ENCODE assay signal across 8 cellular contexts in the genomic region with DNA sequence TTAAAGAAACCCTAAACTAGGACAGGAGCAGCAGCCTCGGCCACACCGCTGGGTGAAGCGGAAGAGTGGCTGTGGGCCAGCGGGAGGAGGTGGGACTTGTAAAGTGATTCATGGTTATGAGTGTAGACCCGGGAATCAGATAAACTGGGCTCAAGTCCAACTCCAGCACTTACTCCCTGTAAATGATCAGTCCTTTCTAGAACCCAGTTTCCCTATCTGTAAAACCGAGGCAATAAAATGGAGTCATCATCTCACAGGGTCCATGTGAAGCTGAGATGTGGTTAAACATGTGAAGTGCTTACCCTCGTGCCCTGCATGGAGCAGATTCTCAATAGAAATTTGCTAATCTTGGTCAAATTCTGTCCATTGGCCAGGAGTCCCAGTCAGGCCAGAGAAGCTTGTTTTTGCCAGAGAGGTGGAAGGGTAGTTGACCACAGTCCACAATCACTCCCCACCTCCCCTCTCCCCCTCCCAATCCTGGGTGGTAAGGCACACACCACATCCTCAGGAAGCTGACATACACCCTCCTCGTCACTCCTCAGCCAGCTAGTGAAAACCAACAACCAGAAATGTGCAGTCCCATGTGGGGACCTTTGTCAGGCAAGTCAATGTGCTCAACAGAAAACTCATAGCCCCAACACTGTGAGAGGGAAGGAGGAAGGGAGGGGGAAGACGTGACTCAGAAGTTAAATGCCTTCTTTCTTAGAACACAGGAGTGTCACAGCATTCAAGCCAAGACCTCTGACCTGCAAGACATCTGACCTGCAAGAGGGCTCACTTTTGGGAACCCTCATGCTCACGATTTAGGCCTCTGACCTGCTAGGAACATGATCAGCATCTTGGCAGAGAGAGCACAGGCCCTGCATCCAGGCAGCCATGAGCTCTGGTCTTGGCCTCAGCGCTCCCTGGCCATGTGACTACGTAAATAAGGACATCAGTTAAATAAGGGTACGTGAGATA.
DNase-seq lines count a peak whose midpoint lies in the region; ATAC-seq, FAIRE-seq and TF ChIP-seq lines count a peak whose summit lies in the region.

No MANE protein-coding gene starts in this region.

- no peaks in the 10 kb centered on the region for H3K9me1 ChIP-seq in keratinocyte (ENCODE audit: control insufficient read depth, extremely low read depth, insufficient read depth, low read length)

- H3K4me2 ChIP-seq in keratinocyte (ENCODE audit: control insufficient read depth, extremely low read depth, insufficient read depth, low read depth, low read length) = no peak overlapping the region

- H3K79me2 ChIP-seq in keratinocyte (ENCODE audit: control insufficient read depth, insufficient read depth, low read length) = no peaks in the 10 kb centered on the region

- no peak overlapping the region for H3K4me3 Mint-ChIP-seq in activated T-cell treated with anti-CD3 and anti-CD28 coated beads, Interleukin-2, amount 50 U/mL, for 4 hours

- H3K9me3 ChIP-seq in keratinocyte (ENCODE audit: control insufficient read depth, low read depth, low read length) = no peaks in the 10 kb centered on the region
- H3K9me3 ChIP-seq in uterus = no peaks in the 10 kb centered on the region

- H3K9me3 Mint-ChIP-seq in activated T-cell treated with anti-CD3 and anti-CD28 coated beads, Interleukin-2, amount 50 U/mL, for 4 hours = no peaks in the 10 kb centered on the region

- intact Hi-C loops in uterus (cut with DNase I; ENCODE audit: low total_unique reads) = no loop called here

- dilution Hi-C loops in keratinocyte (cut with MboI; ENCODE audit: extremely low pct_ligation_motif_present, low sequenced_read_pairs) = no loop called here

- no peaks in the 10 kb centered on the region for H3K27me3 Mint-ChIP-seq in activated T-cell treated with anti-CD3 and anti-CD28 coated beads, Interleukin-2, amount 50 U/mL, for 4 hours (ENCODE audit: low read depth)

- H2AFZ ChIP-seq in keratinocyte (ENCODE audit: control insufficient read depth, low read length) = no peak overlapping the region

- peaks cover 6% of the 10 kb centered on the region for H3K4me1 ChIP-seq in keratinocyte (ENCODE audit: control insufficient read depth, extremely low read depth, insufficient read depth, low read length)
- H3K4me1 ChIP-seq in uterus = no peaks in the 10 kb centered on the region

- no peak overlapping the region for H3K9ac ChIP-seq in keratinocyte (ENCODE audit: control insufficient read depth, extremely low read depth, insufficient read depth, low read length)

- peaks cover 75% of the 10 kb centered on the region for H3K4me1 Mint-ChIP-seq in activated T-cell treated with anti-CD3 and anti-CD28 coated beads, Interleukin-2, amount 50 U/mL, for 4 hours (ENCODE audit: low read depth)

- ATAC-seq in activated T-cell treated with anti-CD3 and anti-CD28 coated beads, Interleukin-2, amount 50 U/mL, for 4 hours = peak; percentile 75 to 86
- ATAC-seq in GM21381 (IDR thresholded peaks at IDR 0.05; ENCODE audit: unreplicated experiment) (no peak), GM19035 (IDR thresholded peaks at IDR 0.05; ENCODE audit: unreplicated experiment) (no peak)

- no peak for TF ChIP-seq POLR2A in uterus (IDR thresholded peaks at IDR 0.05)

- H3K36me3 ChIP-seq in keratinocyte (ENCODE audit: control insufficient read depth in 2 of 2, extremely low read depth in 1 of 2, insufficient read depth in 2 of 2, low read length in 2 of 2) = no peaks in the 10 kb centered on the region
- no peaks in the 10 kb centered on the region for H3K36me3 ChIP-seq in uterus

- H3K27ac ChIP-seq in keratinocyte (ENCODE audit: control insufficient read depth, insufficient read depth, low read length) (no peak overlapping the region), uterus (no peak overlapping the region)

- H3K36me3 Mint-ChIP-seq in activated T-cell treated with anti-CD3 and anti-CD28 coated beads, Interleukin-2, amount 50 U/mL, for 4 hours (ENCODE audit: insufficient read depth) = no peaks in the 10 kb centered on the region

- TF ChIP-seq CTCF in keratinocyte (optimal IDR thresholded peaks at IDR 0.05 in 1 of 3, IDR thresholded peaks at IDR 0.05 in 1 of 3, conservative IDR thresholded peaks at IDR 0.05 in 1 of 3; ENCODE audit: extremely low read depth in 1 of 3, insufficient read depth in 2 of 3, low read length in 3 of 3) (no peak), uterus (IDR thresholded peaks at IDR 0.05) (no peak)

- H3K4me3 ChIP-seq in keratinocyte (ENCODE audit: control insufficient read depth in 2 of 3, extremely low read depth in 1 of 3, insufficient read depth in 2 of 3, low read depth in 1 of 3, low read length in 3 of 3) (no peak overlapping the region), uterus (no peak overlapping the region)

- H4K20me1 ChIP-seq in keratinocyte (ENCODE audit: control insufficient read depth, extremely low read depth, insufficient read depth, low read length) = no peaks in the 10 kb centered on the region

- DNase-seq in stimulated activated CD4-positive, alpha-beta T cell treated with anti-CD3 and anti-CD28 coated beads, Interleukin-15, amount 100 ng/mL, for 24 hours = peak; percentile 29
- no peak for DNase-seq in stimulated activated CD4-positive, alpha-beta T cell treated with anti-CD3 and anti-CD28 coated beads, Interleukin-4, amount 100 ng/mL, for 1 hour
- DNase-seq in activated T-cell treated with anti-CD3 and anti-CD28 coated beads, Interleukin-2, amount 50 U/mL, for 4 hours = peak; percentile 22
- DNase-seq in keratinocyte (ENCODE audit: low read depth, low spot score) = no peak
- peak; percentile 52 to 59 for DNase-seq in uterus
- no peak for DNase-seq in NCI-H510A treated with DMSO at 0.1 percent for 48 hours (lab: John Stamatoyannopoulos, UW)

- peak; percentile 9 for FAIRE-seq in keratinocyte (lab: Jason Lieb, UNC)

- H3K27me3 ChIP-seq in keratinocyte (ENCODE audit: control insufficient read depth, extremely low read depth, insufficient read depth, low read length) = peaks cover 27% of the 10 kb centered on the region
- no peaks in the 10 kb centered on the region for H3K27me3 ChIP-seq in uterus

Comparison
In these comparisons a context has a peak if more than half of its experiments do, and no peak if none do; other contexts are left out.
1. DNase-seq: peak in stimulated activated CD4-positive, alpha-beta T cell treated with anti-CD3 and anti-CD28 coated beads, Interleukin-15, amount 100 ng/mL, for 24 hours (single experiment), activated T-cell treated with anti-CD3 and anti-CD28 coated beads, Interleukin-2, amount 50 U/mL, for 4 hours (single experiment) and uterus (2 of 2); none in stimulated activated CD4-positive, alpha-beta T cell treated with anti-CD3 and anti-CD28 coated beads, Interleukin-4, amount 100 ng/mL, for 1 hour (single experiment), keratinocyte (single experiment) and NCI-H510A treated with DMSO at 0.1 percent for 48 hours (single experiment).
2. ATAC-seq: peak in activated T-cell treated with anti-CD3 and anti-CD28 coated beads, Interleukin-2, amount 50 U/mL, for 4 hours (2 of 2); none in GM21381 (single experiment) and GM19035 (single experiment).